15 cellular contexts compared by ENCODE assay signal in the genomic region with DNA sequence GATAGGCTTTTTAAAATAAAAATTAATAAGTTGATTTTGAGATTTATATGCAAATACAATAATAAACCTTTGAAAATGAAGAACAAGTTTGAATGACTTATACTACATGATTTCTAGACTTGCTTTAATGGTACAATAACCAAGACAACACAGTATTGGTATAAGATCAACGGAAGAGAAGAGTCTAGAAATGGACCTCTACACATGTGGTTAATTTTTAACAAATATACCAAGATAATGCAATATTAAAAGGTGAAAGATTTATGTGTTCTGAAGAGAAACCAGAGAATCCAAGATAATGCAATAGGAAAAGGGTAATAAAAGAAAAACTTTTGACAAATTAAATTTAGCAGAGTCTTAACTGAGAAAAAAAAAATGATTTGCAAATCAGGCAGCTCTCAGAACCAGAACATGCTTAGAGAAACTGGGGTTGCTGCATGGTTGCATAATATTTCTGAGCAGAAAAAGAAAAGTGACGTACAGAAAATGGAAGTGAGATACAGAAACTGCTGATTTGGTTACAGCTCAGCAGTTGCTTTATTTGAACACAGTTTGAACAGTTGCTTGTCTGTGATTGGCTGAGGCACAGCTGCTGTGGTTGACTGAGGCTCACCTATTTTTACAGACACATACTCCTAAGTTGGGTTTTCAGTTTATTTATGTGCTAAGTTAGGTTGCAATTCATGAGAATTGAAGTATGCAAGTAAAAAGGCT.
DNase-seq lines count a peak whose midpoint lies in the region; ATAC-seq, FAIRE-seq and TF ChIP-seq lines count a peak whose summit lies in the region.
"Had no signal": no experiment of that assay in that cellular context is flagged by ENCODE, and none has a peak within 500 bp of the region (broad histone marks: within the 10 kb centered on the region; RNA-seq: fewer than 3 reads in every experiment).

No MANE protein-coding gene starts in this region.

- H3K27me3 ChIP-seq in H1 (replicated peaks in 1 of 4; ENCODE audit: control insufficient read depth in 3 of 4, extremely low read depth in 1 of 4, insufficient read depth in 3 of 4, low read length in 3 of 4) (no peaks in the 10 kb centered on the region), esophagus muscularis mucosa (no peaks in the 10 kb centered on the region)
- H3K27me3 ChIP-seq: ascending aorta, hepatocyte had no signal

- H2BK120ac ChIP-seq in H1 (replicated peaks; ENCODE audit: low read depth, low read length), result no peak overlapping the region

- H3K36me3 Mint-ChIP-seq in type B pancreatic cell, result no peaks in the 10 kb centered on the region
- H3K36me3 Mint-ChIP-seq: CD8-positive, alpha-beta memory T cell had no signal

- no peaks in the 10 kb centered on the region for H3K23me2 ChIP-seq in H1 (ENCODE audit: low read depth, low read length)

- POLR2A ChIA-PET in H1 (lab: Charles Lee; ENCODE audit: partially characterized antibody), result no interaction called here

- TF ChIP-seq EP300 in H1 (IDR thresholded peaks at IDR 0.05; ENCODE audit: borderline replicate concordance in 1 of 2, low read depth in 2 of 2, low read length in 2 of 2), result no peak
- TF ChIP-seq EP300 in esophagus muscularis mucosa (IDR thresholded peaks at IDR 0.05), result no peak

- H3K56ac ChIP-seq in H1 (replicated peaks; ENCODE audit: insufficient read length, low read depth, low read length), result no peak overlapping the region

- no peak overlapping the region for H2AK5ac ChIP-seq in H1 (ENCODE audit: low read depth, low read length)

- H2BK12ac ChIP-seq in H1 (ENCODE audit: low read depth, low read length), result no peak overlapping the region

- no peak overlapping the region for H3K9ac ChIP-seq in H1 (replicated peaks in 1 of 4; ENCODE audit: extremely low read depth in 1 of 4, low read depth in 3 of 4, low read length in 3 of 4)

- WGBS in H1 (ENCODE audit: extremely low coverage in 1 of 2, insufficient coverage in 1 of 2, insufficient read length in 1 of 2, insufficient replicate concordance in 2 of 2, low coverage in 1 of 2, low lambda C conversion rate in 2 of 2, missing lambda C conversion rate in 1 of 2), 2 experiments, result 80% methylated on average over 2 of the region's 2 CpGs; no CpG with 5 or more reads in 1 of the 2 experiments
- 84% methylated on average over 2 of the region's 2 CpGs for WGBS in esophagus muscularis mucosa

- H3K27me3 Mint-ChIP-seq in type B pancreatic cell, result no peaks in the 10 kb centered on the region
- H3K27me3 Mint-ChIP-seq: CD8-positive, alpha-beta memory T cell had no signal

- no peak overlapping the region for H2BK20ac ChIP-seq in H1 (ENCODE audit: low read length)

- H3K4me3 ChIP-seq in H1 (ENCODE audit: extremely low read depth in 1 of 4, insufficient read depth in 2 of 4, low read depth in 3 of 4, low read length in 4 of 4) (no peak overlapping the region), esophagus muscularis mucosa (no peak overlapping the region)
- H3K4me3 ChIP-seq: ascending aorta, hepatocyte had no signal

- TF ChIP-seq RAD21 in H1 (IDR thresholded peaks at IDR 0.05 in 1 of 2, conservative IDR thresholded peaks at IDR 0.05 in 1 of 2; ENCODE audit: low read depth in 2 of 2, low read length in 2 of 2), result no peak

- H2BK15ac ChIP-seq in H1 (ENCODE audit: low read length), result no peak overlapping the region

- FAIRE-seq in H1 (lab: Jason Lieb, UNC), result no peak

- H3K79me2 ChIP-seq in H1 (ENCODE audit: control insufficient read depth in 1 of 2, insufficient read depth in 2 of 2, low read length in 2 of 2), result no peaks in the 10 kb centered on the region
- H3K79me2 ChIP-seq: hepatocyte had no signal

- H3K4me1 ChIP-seq in H1 (replicated peaks in 1 of 4; ENCODE audit: control insufficient read depth in 3 of 4, insufficient read depth in 4 of 4, low read length in 3 of 4) (no peaks in the 10 kb centered on the region; a peak in 1 of 7 replicates), esophagus muscularis mucosa (peaks cover 0 to 7% (median 3%) of the 10 kb centered on the region in 4 donors)

- no peaks in the 10 kb centered on the region for H3K4me1 Mint-ChIP-seq in type B pancreatic cell (ENCODE audit: unreplicated experiment)
- H3K4me1 Mint-ChIP-seq: CD8-positive, alpha-beta memory T cell had no signal

- H3K9me3 Mint-ChIP-seq in type B pancreatic cell, result no peaks in the 10 kb centered on the region

- no peak overlapping the region for H3K18ac ChIP-seq in H1 (ENCODE audit: extremely low read depth, low read length)

- H3K4me3 Mint-ChIP-seq in type B pancreatic cell, result no peak overlapping the region
- H3K4me3 Mint-ChIP-seq: CD8-positive, alpha-beta memory T cell had no signal

- DNase-seq in H1 (ENCODE audit: low read depth in 1 of 2, low spot score in 2 of 2) (no peak), NCI-H524 treated with DMSO at 0.1 percent for 48 hours (lab: John Stamatoyannopoulos, UW) (no peak), esophagus muscularis mucosa (ENCODE audit: extremely low spot score) (no peak), HK-2 (ENCODE audit: unreplicated experiment) (no peak), type B pancreatic cell (ENCODE audit: extremely low spot score, unreplicated experiment) (no peak)
- DNase-seq: activated CD8-positive, alpha-beta memory T cell treated with anti-CD3 and anti-CD28 coated beads, Interleukin-2, amount 50 U/mL, for 4 hours; CD8-positive, alpha-beta memory T cell; effector memory CD4-positive, alpha-beta T cell; midbrain; T1000 had no signal

- no peak overlapping the region for H3K14ac ChIP-seq in H1 (ENCODE audit: insufficient read length)

- H3K79me1 ChIP-seq in H1 (ENCODE audit: low read depth, low read length), result no peaks in the 10 kb centered on the region

- intact Hi-C loops in esophagus muscularis mucosa (cut with DNase I), result no loop called here

- H2AFZ ChIP-seq in H1 (ENCODE audit: low read length), result peak overlapping the region; percentile 41
- H2AFZ ChIP-seq: hepatocyte had no signal

- ATAC-seq in GM18861 (IDR thresholded peaks at IDR 0.05; ENCODE audit: unreplicated experiment) (peak; percentile 62), GM21529 (IDR thresholded peaks at IDR 0.05; ENCODE audit: unreplicated experiment) (peak; percentile 70), HG03280 (IDR thresholded peaks at IDR 0.05; ENCODE audit: unreplicated experiment) (peak; percentile 68)

- H4K20me1 ChIP-seq in H1 (replicated peaks in 1 of 2; ENCODE audit: control insufficient read depth in 1 of 2, insufficient read depth in 2 of 2, low read length in 2 of 2), result no peaks in the 10 kb centered on the region

- no peak overlapping the region for H2BK5ac ChIP-seq in H1 (ENCODE audit: low read depth, low read length)

- no peak overlapping the region for H3K27ac ChIP-seq in H1 (ENCODE audit: low read depth, low read length)
- H3K27ac ChIP-seq in esophagus muscularis mucosa (replicated peaks in 1 of 4), result no peak overlapping the region
- H3K27ac ChIP-seq: ascending aorta, hepatocyte had no signal

- H3K9me3 ChIP-seq in H1 (ENCODE audit: insufficient read depth in 2 of 2, low read depth in 1 of 2, low read length in 1 of 2) (no peaks in the 10 kb centered on the region), esophagus muscularis mucosa (no peaks in the 10 kb centered on the region)
- H3K9me3 ChIP-seq: ascending aorta had no signal

- TF ChIP-seq CTCF in H1 (IDR thresholded peaks at IDR 0.05; ENCODE audit: control extremely low read depth in 1 of 3, insufficient read depth in 1 of 3, low read depth in 1 of 3, low read length in 3 of 3), result no peak
- TF ChIP-seq CTCF in esophagus muscularis mucosa (IDR thresholded peaks at IDR 0.05), result no peak
- TF ChIP-seq CTCF in type B pancreatic cell (conservative IDR thresholded peaks at IDR 0.05), result no peak

- CTCF ChIA-PET in H1 (lab: Charles Lee; ENCODE audit: partially characterized antibody), result no interaction called here

- no peak overlapping the region for H4K91ac ChIP-seq in H1 (replicated peaks; ENCODE audit: insufficient read length, low read length)

- no peak overlapping the region for H4K5ac ChIP-seq in H1 (ENCODE audit: insufficient read length, low read depth, low read length)

- no peak overlapping the region for H3K4ac ChIP-seq in H1 (replicated peaks; ENCODE audit: insufficient read length, low read depth, low read length)

- H4K8ac ChIP-seq in H1 (ENCODE audit: extremely low read depth, insufficient read depth, low read length), result no peak overlapping the region

- no peak overlapping the region for H3K4me2 ChIP-seq in H1 (ENCODE audit: insufficient read depth in 1 of 2, low read depth in 2 of 2, low read length in 2 of 2)
- H3K4me2 ChIP-seq: hepatocyte had no signal

- H3K27ac Mint-ChIP-seq in type B pancreatic cell, result no peak overlapping the region
- H3K27ac Mint-ChIP-seq: CD8-positive, alpha-beta memory T cell had no signal

- H3K23ac ChIP-seq in H1 (ENCODE audit: insufficient read length), result no peak overlapping the region

- TF ChIP-seq POLR2A in H1 (IDR thresholded peaks at IDR 0.05; ENCODE audit: control extremely low read depth in 1 of 2, low read depth in 2 of 2, low read length in 2 of 2) (no peak), esophagus muscularis mucosa (IDR thresholded peaks at IDR 0.05; ENCODE audit: low read depth) (no peak)

- H3K36me3 ChIP-seq in H1 (ENCODE audit: control insufficient read depth in 2 of 4, insufficient read depth in 4 of 4, low read length in 3 of 4), result no peaks in the 10 kb centered on the region
- H3K36me3 ChIP-seq in esophagus muscularis mucosa, result no peaks in the 10 kb centered on the region
- H3K36me3 ChIP-seq: ascending aorta had no signal

TF ChIP-seq in H1, 55 proteins besides CTCF, POLR2A, EP300 and RAD21:
- no peak for TF ChIP-seq SUZ12 (IDR thresholded peaks at IDR 0.05; ENCODE audit: low read length)
- TF ChIP-seq ASH2L (IDR thresholded peaks at IDR 0.05; ENCODE audit: low read length), result no peak
- TF ChIP-seq ZNF274 (IDR thresholded peaks at IDR 0.05; ENCODE audit: borderline replicate concordance, extremely low read depth, low read length), result no peak
- TF ChIP-seq RBBP5 (IDR thresholded peaks at IDR 0.05; ENCODE audit: borderline replicate concordance, low read depth, low read length), result no peak
- no peak for TF ChIP-seq BACH1 (IDR thresholded peaks at IDR 0.05; ENCODE audit: low read length)
- TF ChIP-seq JUND (IDR thresholded peaks at IDR 0.05; ENCODE audit: low read length), result no peak
- no peak for TF ChIP-seq BRCA1 (IDR thresholded peaks at IDR 0.05; ENCODE audit: low read depth, low read length)
- TF ChIP-seq KDM5A (IDR thresholded peaks at IDR 0.05; ENCODE audit: low read length), result no peak
- TF ChIP-seq GTF2F1 (IDR thresholded peaks at IDR 0.05; ENCODE audit: borderline replicate concordance, low read depth, low read length), result no peak
- TF ChIP-seq POU5F1 (IDR thresholded peaks at IDR 0.05; ENCODE audit: low read depth, low read length), result no peak
- no peak for TF ChIP-seq SRF (IDR thresholded peaks at IDR 0.05; ENCODE audit: low read depth, low read length)
- no peak for TF ChIP-seq EZH2 (IDR thresholded peaks at IDR 0.05; ENCODE audit: low read depth, low read length, severe bottlenecking)
